17 cellular contexts compared by ENCODE assay signal in genomic region chr14:73818821-73819220, GRCh38. TPM values are rescaled to one million over a fixed set of nuclear protein-coding genes. Genes with fewer than 3 reads are reported as not detected.
DNase-seq lines count a peak whose midpoint lies in the region; ATAC-seq, FAIRE-seq and TF ChIP-seq lines count a peak whose summit lies in the region.
"Had no signal": no experiment of that assay in that cellular context is flagged by ENCODE, and none has a peak within 500 bp of the region (broad histone marks: within the 10 kb centered on the region; RNA-seq: fewer than 3 reads in every experiment).

No MANE protein-coding gene starts in this region.

- POLR2A ChIA-PET in GM12878 (lab: Charles Lee): no interaction called here

- TF ChIP-seq CTCF in heart right ventricle (IDR thresholded peaks at IDR 0.05) (no peak), DND-41 (IDR thresholded peaks at IDR 0.05; ENCODE audit: borderline replicate concordance, extremely low read depth, low read length, poor library complexity, severe bottlenecking) (no peak), GM12878 (IDR thresholded peaks at IDR 0.05 in 2 of 3, conservative IDR thresholded peaks at IDR 0.05 in 1 of 3; ENCODE audit: control insufficient read depth in 2 of 3, extremely low read depth in 1 of 3, insufficient read depth in 1 of 3, low read depth in 3 of 3, low read length in 3 of 3) (no peak), upper lobe of left lung (IDR thresholded peaks at IDR 0.05) (no peak)

- no peak for TF ChIP-seq RAD21 in GM12878 (IDR thresholded peaks at IDR 0.05; ENCODE audit: insufficient read depth, low read depth, low read length)

- peak overlapping the region; percentile 28 for H3K18ac ChIP-seq in neuronal stem cell (ENCODE audit: low read length)

- TF ChIP-seq POLR2A in GM12878 (IDR thresholded peaks at IDR 0.05; ENCODE audit: low read depth, low read length): no peak
- no peak for TF ChIP-seq POLR2A in upper lobe of left lung (IDR thresholded peaks at IDR 0.05)

- H2BK15ac ChIP-seq in neuronal stem cell (ENCODE audit: low read length): no peak overlapping the region

- SMC1A ChIA-PET in GM12878 (lab: Charles Lee; ENCODE audit: uncharacterized antibody, unreplicated experiment): interaction anchor here (0.6 kb wide), 1 partner anchor 87 kb away, joined by 3 read pairs; no protein-coding TSS in a partner anchor

- no peak overlapping the region for H2AK5ac ChIP-seq in neuronal stem cell (ENCODE audit: low read depth, low read length)

- no peaks in the 10 kb centered on the region for H3K9me3 ChIP-seq in heart right ventricle
- H3K9me3 ChIP-seq in DND-41 (ENCODE audit: insufficient read depth, low read length, severe bottlenecking): no peaks in the 10 kb centered on the region
- no peaks in the 10 kb centered on the region for H3K9me3 ChIP-seq in GM12878 (replicated peaks; ENCODE audit: control insufficient read depth, insufficient read depth, low read length)
- H3K9me3 ChIP-seq in neuronal stem cell (replicated peaks in 1 of 2; ENCODE audit: control insufficient read depth in 2 of 2, insufficient read depth in 1 of 2, low read depth in 1 of 2, low read length in 2 of 2): no peaks in the 10 kb centered on the region
- no peaks in the 10 kb centered on the region for H3K9me3 ChIP-seq in upper lobe of left lung
- H3K9me3 ChIP-seq: BLaER1 treated with 17β-estradiol and CSF1 and Interleukin-3, amounts not matched to agents 10 nM and 100 nM had no signal

- H3K36me3 ChIP-seq in heart right ventricle: no peaks in the 10 kb centered on the region
- H3K36me3 ChIP-seq in DND-41 (ENCODE audit: insufficient read depth, low read length): no peaks in the 10 kb centered on the region
- no peaks in the 10 kb centered on the region for H3K36me3 ChIP-seq in GM12878 (ENCODE audit: control insufficient read depth in 2 of 2, insufficient read depth in 2 of 2, low read length in 1 of 2)
- no peaks in the 10 kb centered on the region for H3K36me3 ChIP-seq in neuronal stem cell (replicated peaks in 1 of 2; ENCODE audit: control insufficient read depth in 2 of 2, insufficient read depth in 2 of 2, low read length in 2 of 2)
- H3K36me3 ChIP-seq in upper lobe of left lung: no peaks in the 10 kb centered on the region
- H3K36me3 ChIP-seq: BLaER1 treated with 17β-estradiol and CSF1 and Interleukin-3, amounts not matched to agents 10 nM and 100 nM had no signal

- H2AFZ ChIP-seq in DND-41 (ENCODE audit: low read depth, low read length) (0 out of 2 replicates have a peak overlapping the region, but pooled peaks have one; percentile 5), GM12878 (ENCODE audit: control insufficient read depth, low read depth, low read length) (no peak overlapping the region), neuronal stem cell (ENCODE audit: low read length) (no peak overlapping the region)

- H3K27me3 ChIP-seq in heart right ventricle: no peaks in the 10 kb centered on the region
- peaks cover 8% of the 10 kb centered on the region for H3K27me3 ChIP-seq in DND-41 (ENCODE audit: insufficient read depth, low read length, poor library complexity)
- H3K27me3 ChIP-seq in GM12878 (replicated peaks in 1 of 2; ENCODE audit: control insufficient read depth in 2 of 2, insufficient read depth in 2 of 2, low read length in 1 of 2): no peaks in the 10 kb centered on the region
- H3K27me3 ChIP-seq in neuronal stem cell (ENCODE audit: control insufficient read depth in 3 of 3, insufficient read depth in 3 of 3, low read depth in 1 of 3, low read length in 3 of 3): no peaks in the 10 kb centered on the region
- H3K27me3 ChIP-seq in upper lobe of left lung: no peaks in the 10 kb centered on the region
- H3K27me3 ChIP-seq: BLaER1 treated with 17β-estradiol and CSF1 and Interleukin-3, amounts not matched to agents 10 nM and 100 nM had no signal

- H4K20me1 ChIP-seq in DND-41 (ENCODE audit: insufficient read depth, low read length): no peaks in the 10 kb centered on the region
- no peaks in the 10 kb centered on the region for H4K20me1 ChIP-seq in GM12878 (ENCODE audit: control insufficient read depth, insufficient read depth)
- H4K20me1 ChIP-seq: BLaER1 treated with 17β-estradiol and CSF1 and Interleukin-3, amounts not matched to agents 10 nM and 100 nM had no signal

- WGBS in heart right ventricle, 2 donors: 65 to 74% methylated on average over 9 of the region's 9 CpGs
- WGBS in GM12878 (ENCODE audit: insufficient coverage, insufficient replicate concordance, low lambda C conversion rate, missing lambda C conversion rate): 95% methylated on average over 9 of the region's 9 CpGs
- WGBS in neuronal stem cell (ENCODE audit: extremely low coverage in 2 of 2, insufficient read length in 2 of 2, insufficient replicate concordance in 1 of 2), 2 donors: no CpG with 5 or more reads among the region's 9 CpGs
- 75 to 82% methylated on average over 9 of the region's 9 CpGs for WGBS in upper lobe of left lung, 2 donors

- CTCF ChIA-PET in GM12878 (lab: Yijun Ruan, JAX): interaction anchor here (1.2 to 15.7 kb wide), 4 partner anchors 8 to 90 kb away, joined by 3 to 288 read pairs (median 7); a partner anchor contains a TSS

- no peak overlapping the region for H3K4ac ChIP-seq in neuronal stem cell (ENCODE audit: low read length)

- H4K91ac ChIP-seq in neuronal stem cell (ENCODE audit: low read depth, low read length, poor library complexity): no peak overlapping the region

- H2BK5ac ChIP-seq in neuronal stem cell (ENCODE audit: low read length): no peak overlapping the region

- peaks cover 0 to 10% (median 0%) of the 10 kb centered on the region in 9 donors for H3K4me1 ChIP-seq in heart right ventricle
- no peaks in the 10 kb centered on the region for H3K4me1 ChIP-seq in DND-41 (ENCODE audit: insufficient read depth, low read length)
- H3K4me1 ChIP-seq in GM12878 (ENCODE audit: control insufficient read depth, insufficient read depth, low read length): no peaks in the 10 kb centered on the region
- peaks cover 2 to 8% of the 10 kb centered on the region in 2 donors for H3K4me1 ChIP-seq in neuronal stem cell (ENCODE audit: control insufficient read depth in 2 of 2, insufficient read depth in 1 of 2, low read depth in 1 of 2, low read length in 2 of 2)
- no peaks in the 10 kb centered on the region for H3K4me1 ChIP-seq in upper lobe of left lung

- H2BK12ac ChIP-seq in neuronal stem cell (ENCODE audit: low read length): no peak overlapping the region

- H3K79me2 ChIP-seq in DND-41 (ENCODE audit: insufficient read depth, low read length): no peaks in the 10 kb centered on the region
- H3K79me2 ChIP-seq in GM12878 (ENCODE audit: control insufficient read depth, insufficient read depth, low read length): no peaks in the 10 kb centered on the region

- no TSS peak for BruUV-seq in GM12878 (replicated peaks; lab: Mats Ljungman, UMichigan)

- in situ Hi-C loops in GM12878 (cut with MboI): no loop called here

- RAD21 ChIA-PET in GM12878 (lab: Charles Lee; ENCODE audit: unreplicated experiment): no interaction called here

- H3K27ac ChIP-seq in heart right ventricle (peak overlapping the region in 5 of 10 donors; percentile 9 to 62 (median 46)), DND-41 (ENCODE audit: low read length) (no peak overlapping the region), GM12878 (ENCODE audit: control insufficient read depth, insufficient read depth) (no peak overlapping the region), neuronal stem cell (replicated peaks; ENCODE audit: low read length) (no peak overlapping the region), upper lobe of left lung (no peak overlapping the region)
- H3K27ac ChIP-seq: BLaER1 treated with 17β-estradiol and CSF1 and Interleukin-3, amounts not matched to agents 10 nM and 100 nM; HL-60 had no signal

- FAIRE-seq in GM12878 (lab: Jason Lieb, UNC): peak; percentile 35
- FAIRE-seq: GM12891 had no signal

- H3K9ac ChIP-seq in DND-41 (ENCODE audit: low read depth, low read length) (no peak overlapping the region), GM12878 (ENCODE audit: control insufficient read depth, insufficient read depth, low read length) (no peak overlapping the region), neuronal stem cell (ENCODE audit: low read depth, low read length, poor library complexity) (peak overlapping the region; percentile 60)
- H3K9ac ChIP-seq: BLaER1 treated with 17β-estradiol and CSF1 and Interleukin-3, amounts not matched to agents 10 nM and 100 nM had no signal

- no peak overlapping the region for H3K23ac ChIP-seq in neuronal stem cell (ENCODE audit: low read depth, low read length, poor library complexity)

- DNase-seq in heart right ventricle: no peak
- DNase-seq in left ventricle myocardium superior: no peak
- DNase-seq in DND-41: no peak
- DNase-seq in GM12878 (ENCODE audit: low read depth, low spot score): no peak
- no peak for DNase-seq in neuronal stem cell (ENCODE audit: low spot score)
- no peak for DNase-seq in upper lobe of left lung
- DNase-seq: ACHN; Calu3; CD4-positive, CD25-positive, alpha-beta regulatory T cell; DMS 273 treated with DMSO at 0.1 percent for 48 hours; HCEC 1CT; HFFc6; IMR-90 had no signal

- H3K4me3 ChIP-seq in heart right ventricle (no peak overlapping the region), DND-41 (ENCODE audit: low read depth in 1 of 2, low read length in 2 of 2) (no peak overlapping the region), GM12878 (no peak overlapping the region), neuronal stem cell (ENCODE audit: low read length in 2 of 2) (no peak overlapping the region), upper lobe of left lung (no peak overlapping the region)
- H3K4me3 ChIP-seq: BLaER1 treated with 17β-estradiol and CSF1 and Interleukin-3, amounts not matched to agents 10 nM and 100 nM had no signal

- ATAC-seq in heart right ventricle: peak in 6 of 8 donors; percentile 28 to 48 (median 37)
- no peak for ATAC-seq in left ventricle myocardium superior
- ATAC-seq in DND-41 (ENCODE audit: insufficient read depth, low read depth): no peak
- ATAC-seq in GM12878: no peak
- no peak for ATAC-seq in upper lobe of left lung (ENCODE audit: low FRiP score in 2 of 2)
- ATAC-seq in GM19324 (IDR thresholded peaks at IDR 0.05; ENCODE audit: low FRiP score, unreplicated experiment): no peak

- H3K14ac ChIP-seq in neuronal stem cell (ENCODE audit: low read length): no peak overlapping the region

- intact Hi-C loops in heart right ventricle (cut with DNase I) (no loop called here), left ventricle myocardium superior (cut with micrococcal nuclease) (no loop called here), GM12878 (cut with micrococcal nuclease; ENCODE audit: unreplicated experiment) (no loop called here)

- no peak overlapping the region for H3K4me2 ChIP-seq in DND-41 (ENCODE audit: insufficient read depth, low read length)
- H3K4me2 ChIP-seq in GM12878 (ENCODE audit: control insufficient read depth, insufficient read depth): no peak overlapping the region
- no peak overlapping the region for H3K4me2 ChIP-seq in neuronal stem cell (ENCODE audit: insufficient read depth, low read length, poor library complexity, severe bottlenecking)
- H3K4me2 ChIP-seq: BLaER1 treated with 17β-estradiol and CSF1 and Interleukin-3, amounts not matched to agents 10 nM and 100 nM had no signal

- H4K8ac ChIP-seq in neuronal stem cell (ENCODE audit: low read depth, low read length): no peak overlapping the region

- H3K79me1 ChIP-seq in neuronal stem cell (ENCODE audit: low read depth, low read length): no peaks in the 10 kb centered on the region

- H2BK120ac ChIP-seq in neuronal stem cell (ENCODE audit: low read depth, low read length): no peak overlapping the region

- TF ChIP-seq EP300 in GM12878 (IDR thresholded peaks at IDR 0.05; ENCODE audit: borderline replicate concordance in 1 of 2, control insufficient read depth in 1 of 2, low read depth in 2 of 2, low read length in 2 of 2) (no peak), upper lobe of left lung (IDR thresholded peaks at IDR 0.05) (no peak)

RNA-seq across cellular contexts. Expression of gene PTGR2, which starts 32.8 kb away (rescaled TPM):
- 10 to 100 TPM; 24.8 to 48.7 (median 36.7) TPM for total RNA-seq in heart right ventricle
- 10 to 100 TPM in 1 of 2 donors, 1 to 10 TPM in 1; 9.5 to 21.7 TPM for polyA plus RNA-seq in heart right ventricle
- 38.4 TPM for total RNA-seq in left ventricle myocardium superior
- total RNA-seq in GM12878 (2013; cell fraction: nucleolus; rRNA removed): 12.8 and 18.8 TPM in 2 replicates
- 4.2 and 5.9 TPM in 2 replicates for total RNA-seq in GM12878 (2014; rRNA removed)
- 8.5 and 10.0 TPM in 2 replicates for total RNA-seq in GM12878 (2014; rRNA removed; fragmentation: Illumina TruSeq; extraction: Trizol)
- 5.3 and 6.1 TPM in 2 replicates for total RNA-seq in GM12878 (2021)
- 2.2 TPM for polyA plus RNA-seq in GM12878 (2011; ENCODE audit: low read depth)
- 3.3 and 5.6 TPM in 2 replicates for polyA plus RNA-seq in GM12878 (2011; rRNA removed)
- polyA plus RNA-seq in GM12878 (2011; cell fraction: cytosol; rRNA removed): 0.47 and 0.63 TPM in 2 replicates
- 1.3 and 1.5 TPM in 2 replicates for polyA plus RNA-seq in GM12878 (2011; cell fraction: nucleus; rRNA removed)
- polyA plus RNA-seq in GM12878 (2012): 3.8 and 5.8 TPM in 2 replicates
- 11.8 and 12.8 TPM in 2 replicates for polyA plus RNA-seq in GM12878 (2014; fragmentation: Illumina TruSeq; extraction: Trizol)
- polyA plus RNA-seq in GM12878 (2014; fragmentation: Nextera tagmentation; extraction: Ambion mirVana): 1 to 10 TPM; 8.9 to 9.6 TPM
- 5.5 and 8.0 TPM in 2 replicates for polyA plus RNA-seq in GM12878 (2014; rRNA removed)
- polyA plus RNA-seq in GM12878 (2016; fragmentation: Nextera tagmentation; extraction: Ambion mirVana): 1 to 10 TPM; 7.6 to 9.7 TPM
- polyA minus RNA-seq in GM12878 (2011; rRNA and poly(A)+ RNA removed): 0.51 and 1.0 TPM in 2 replicates
- polyA minus RNA-seq in GM12878 (2011; cell fraction: cytosol; rRNA and poly(A)+ RNA removed): not detected in 2 replicates
- polyA minus RNA-seq in GM12878 (2011; cell fraction: nucleus; rRNA and poly(A)+ RNA removed): 0.97 and 1.2 TPM in 2 replicates
- 15.1 TPM for polyA plus RNA-seq in neuronal stem cell (2013, experiment 1 of 2)
- 14.4 TPM for polyA plus RNA-seq in neuronal stem cell (2013, experiment 2 of 2)
- total RNA-seq in upper lobe of left lung: 10 to 100 TPM in 3 of 6 donors, 1 to 10 TPM in 3; 4.3 to 15.0 (median 8.8) TPM

Comparison
In these comparisons a context has a peak if more than half of its experiments do, and no peak if none do; other contexts are left out.
1. ATAC-seq: peak in heart right ventricle (6 of 8); none in left ventricle myocardium superior (single experiment), DND-41 (single experiment), GM12878 (single experiment), upper lobe of left lung (0 of 2) and GM19324 (single experiment).